In genomic region chr4:85778809-85779124, GRCh38 we compare ENCODE assay signal across 8 cellular contexts.
DNase-seq lines count a peak whose midpoint lies in the region; ATAC-seq and TF ChIP-seq lines count a peak whose summit lies in the region.

No MANE protein-coding gene starts in this region.

- H3K4me3 ChIP-seq in adipocyte (ENCODE audit: low read length) (peak overlapping the region; percentile 86), muscle layer of colon (ENCODE audit: low read depth in 1 of 2, low read length in 2 of 2) (peak overlapping the region; percentile 11 to 41), Caco-2 (ENCODE audit: low read depth, low read length) (no peak overlapping the region), HAP-1 (no peak overlapping the region), WERI-Rb-1 (ENCODE audit: low read depth, low read length) (no peak overlapping the region)

- H3K36me3 ChIP-seq in adipocyte (ENCODE audit: control insufficient read depth, insufficient read depth, low read length, severe bottlenecking): no peaks in the 10 kb centered on the region
- H3K36me3 ChIP-seq in muscle layer of colon (ENCODE audit: insufficient read depth, low read length): no peaks in the 10 kb centered on the region
- no peaks in the 10 kb centered on the region for H3K36me3 ChIP-seq in Caco-2 (ENCODE audit: control insufficient read depth, insufficient read depth, low read length)
- H3K36me3 ChIP-seq in HAP-1 (replicated peaks): no peaks in the 10 kb centered on the region
- no peaks in the 10 kb centered on the region for H3K36me3 ChIP-seq in WERI-Rb-1

- H3K4me1 ChIP-seq in adipocyte (ENCODE audit: control insufficient read depth, insufficient read depth, low read length) (peaks cover 48% of the 10 kb centered on the region), muscle layer of colon (ENCODE audit: insufficient read depth, low read length) (peaks cover 12% of the 10 kb centered on the region), Caco-2 (no peaks in the 10 kb centered on the region), HAP-1 (no peaks in the 10 kb centered on the region)

- peaks cover 3% of the 10 kb centered on the region for H3K27me3 Mint-ChIP-seq in Caco-2 (ENCODE audit: insufficient read depth, unreplicated experiment)

- H3K27ac ChIP-seq in muscle layer of colon (ENCODE audit: low read depth, low read length) (peak overlapping the region; percentile 38), WERI-Rb-1 (no peak overlapping the region)

- H3K9me3 Mint-ChIP-seq in Caco-2 (ENCODE audit: unreplicated experiment): no peaks in the 10 kb centered on the region

- POLR2A ChIA-PET in Caco-2 (lab: Charles Lee): no interaction called here

- H3K4me1 Mint-ChIP-seq in Caco-2 (ENCODE audit: low read depth, unreplicated experiment): no peaks in the 10 kb centered on the region

- CTCF ChIA-PET in Caco-2 (lab: Charles Lee): interaction anchor here (2.2 kb wide), 1 partner anchor 18 kb away, joined by 7 read pairs; no protein-coding TSS in a partner anchor

- peak overlapping the region; percentile 88 for H3K9ac ChIP-seq in adipocyte (ENCODE audit: low read length)
- peak overlapping the region; percentile 5 for H3K9ac ChIP-seq in muscle layer of colon (ENCODE audit: low read length)

- peak; percentile 73 for ATAC-seq in GM18505 (IDR thresholded peaks at IDR 0.05; ENCODE audit: unreplicated experiment)
- peak; percentile 83 for ATAC-seq in HG02852 (IDR thresholded peaks at IDR 0.05; ENCODE audit: unreplicated experiment)

- in situ Hi-C loops in HAP-1 (cut with MboI; ENCODE audit: low sequenced_read_pairs): loop anchor here (25.0 kb wide), 1 partner anchor 184 kb away; no protein-coding TSS in a partner anchor

- no peak for TF ChIP-seq CTCF in Caco-2 (IDR thresholded peaks at IDR 0.05; ENCODE audit: insufficient read depth in 1 of 2, low read depth in 1 of 2, low read length in 1 of 2, severe bottlenecking in 1 of 2, unreplicated experiment in 1 of 2)
- no peak for TF ChIP-seq CTCF in WERI-Rb-1 (IDR thresholded peaks at IDR 0.05; ENCODE audit: low read depth, low read length)

- DNase-seq in adipocyte (ENCODE audit: low read depth) (peak; percentile 65), Caco-2 (no peak), SIG-M5 (lab: John Stamatoyannopoulos, UW) (no peak), HAP-1 (ENCODE audit: low spot score in 2 of 2) (no peak), WERI-Rb-1 (no peak)

- intact Hi-C loops in Caco-2 (cut with micrococcal nuclease; ENCODE audit: unreplicated experiment): no loop called here

- no peaks in the 10 kb centered on the region for H3K9me3 ChIP-seq in adipocyte (ENCODE audit: control insufficient read depth, low read length)
- H3K9me3 ChIP-seq in muscle layer of colon (ENCODE audit: low read length): no peaks in the 10 kb centered on the region
- no peaks in the 10 kb centered on the region for H3K9me3 ChIP-seq in Caco-2
- H3K9me3 ChIP-seq in HAP-1: no peaks in the 10 kb centered on the region
- H3K9me3 ChIP-seq in WERI-Rb-1 (ENCODE audit: severe bottlenecking): no peaks in the 10 kb centered on the region

- H3K27me3 ChIP-seq in adipocyte (replicated peaks; ENCODE audit: control insufficient read depth, insufficient read depth, low read length) (no peaks in the 10 kb centered on the region), muscle layer of colon (ENCODE audit: control insufficient read depth in 1 of 2, insufficient read depth in 2 of 2, low read length in 2 of 2) (no peaks in the 10 kb centered on the region), Caco-2 (replicated peaks; ENCODE audit: control insufficient read depth, insufficient read depth, low read length) (no peaks in the 10 kb centered on the region), HAP-1 (ENCODE audit: low read depth) (no peaks in the 10 kb centered on the region), WERI-Rb-1 (ENCODE audit: insufficient read depth, low read depth, severe bottlenecking) (no peaks in the 10 kb centered on the region)

- TF ChIP-seq POLR2A in GM18505 (IDR thresholded peaks at IDR 0.05; ENCODE audit: borderline replicate concordance, extremely low read depth, insufficient read depth, insufficient read length): no peak

- BruUV-seq in Caco-2 (replicated peaks; lab: Mats Ljungman, UMichigan): no TSS peak

- H3K36me3 Mint-ChIP-seq in Caco-2 (ENCODE audit: insufficient read depth, unreplicated experiment): no peaks in the 10 kb centered on the region

- no peak overlapping the region for H3K4me3 Mint-ChIP-seq in Caco-2 (ENCODE audit: unreplicated experiment)

- no peak overlapping the region for H3K27ac Mint-ChIP-seq in Caco-2 (ENCODE audit: unreplicated experiment)

Comparison
In these comparisons a context has a peak if more than half of its experiments do, and no peak if none do; other contexts are left out.
1. H3K4me3 ChIP-seq: peak in adipocyte (single experiment) and muscle layer of colon (2 of 2); none in Caco-2 (single experiment), HAP-1 (single experiment) and WERI-Rb-1 (single experiment).